In genomic region chr16:56316545-56316944, GRCh38 we compare ENCODE assay signal across 17 cellular contexts.
DNase-seq lines count a peak whose midpoint lies in the region; ATAC-seq and TF ChIP-seq lines count a peak whose summit lies in the region.
"Had no signal": no experiment of that assay in that cellular context is flagged by ENCODE, and none has a peak within 500 bp of the region (broad histone marks: within the 10 kb centered on the region; RNA-seq: fewer than 3 reads in every experiment).

No MANE protein-coding gene starts in this region.

- H3K4me1 ChIP-seq in GM23338 (ENCODE audit: insufficient read depth) (no peaks in the 10 kb centered on the region), PC-3 (ENCODE audit: insufficient read depth, low read length) (no peaks in the 10 kb centered on the region), PC-9 (replicated peaks; ENCODE audit: insufficient read depth) (peaks cover 5% of the 10 kb centered on the region; the same call in 1 of the 2 replicates)

- H3K4me1 Mint-ChIP-seq in GM23338 (peaks cover 3% of the 10 kb centered on the region; the same call in 1 of the 3 replicates), neural crest cell (peaks cover 14% of the 10 kb centered on the region), glutamatergic neuron (ENCODE audit: low read depth, unreplicated experiment) (peaks cover 9% of the 10 kb centered on the region)

- H4K20me1 ChIP-seq in GM23338 (replicated peaks; ENCODE audit: insufficient read depth) (no peaks in the 10 kb centered on the region), PC-3 (ENCODE audit: low read length) (no peaks in the 10 kb centered on the region), PC-9 (ENCODE audit: insufficient read depth) (no peaks in the 10 kb centered on the region)

- intact Hi-C loops in PC-3 (cut with micrococcal nuclease), result loop anchor here (5.0 to 10.0 kb wide), 2 partner anchors 274 to 472 kb away; no protein-coding TSS in a partner anchor
- intact Hi-C loops in PC-9 (cut with micrococcal nuclease; ENCODE audit: unreplicated experiment), result loop anchor here (5.0 kb wide), 1 partner anchor 289 kb away; no protein-coding TSS in a partner anchor

- H3K27ac Mint-ChIP-seq in GM23338, result no peak overlapping the region
- H3K27ac Mint-ChIP-seq in neural crest cell (ENCODE audit: unreplicated experiment), result no peak overlapping the region
- no peak overlapping the region for H3K27ac Mint-ChIP-seq in glutamatergic neuron (ENCODE audit: unreplicated experiment)

- H3K9ac ChIP-seq in PC-3 (ENCODE audit: low read length), result no peak overlapping the region

- H3K4me3 Mint-ChIP-seq in GM23338 (no peak overlapping the region), neural crest cell (no peak overlapping the region), glutamatergic neuron (ENCODE audit: unreplicated experiment) (no peak overlapping the region)

- TF ChIP-seq CTCF in GM23338 (conservative IDR thresholded peaks at IDR 0.05; ENCODE audit: low read depth in 2 of 2) (peak; percentile 37 to 51), PC-3 (conservative IDR thresholded peaks at IDR 0.05; ENCODE audit: low read depth, low read length) (0 out of 2 replicates have a peak, but pooled peaks have one; percentile 12), neural crest cell (conservative IDR thresholded peaks at IDR 0.05) (peak; percentile 12), glutamatergic neuron (IDR thresholded peaks at IDR 0.05; ENCODE audit: partially characterized antibody, unreplicated experiment) (no peak), PC-9 (conservative IDR thresholded peaks at IDR 0.05) (no peak)

- CTCF ChIA-PET in PC-3 (lab: Charles Lee) (no interaction called here), PC-9 (lab: Charles Lee) (no interaction called here)

- H3K27me3 Mint-ChIP-seq in GM23338 (ENCODE audit: insufficient read depth, low read depth, poor library complexity) (peaks cover 11% of the 10 kb centered on the region), neural crest cell (ENCODE audit: low read depth) (no peaks in the 10 kb centered on the region), glutamatergic neuron (ENCODE audit: unreplicated experiment) (peaks cover 10% of the 10 kb centered on the region)

- no peak overlapping the region for H3K4me3 ChIP-seq in GM23338
- no peak overlapping the region for H3K4me3 ChIP-seq in PC-3 (ENCODE audit: low read length)
- no peak overlapping the region for H3K4me3 ChIP-seq in PC-9

- H3K4me2 ChIP-seq in GM23338 (no peak overlapping the region), PC-3 (ENCODE audit: low read length) (no peak overlapping the region), PC-9 (no peak overlapping the region)

- no peaks in the 10 kb centered on the region for H3K79me2 ChIP-seq in GM23338 (replicated peaks; ENCODE audit: insufficient read depth)
- H3K79me2 ChIP-seq in PC-3 (ENCODE audit: low read length), result no peaks in the 10 kb centered on the region
- no peaks in the 10 kb centered on the region for H3K79me2 ChIP-seq in PC-9 (ENCODE audit: low read depth)

- H3K9me3 Mint-ChIP-seq in GM23338 (no peaks in the 10 kb centered on the region; the same call in 2 of the 3 replicates), neural crest cell (no peaks in the 10 kb centered on the region), glutamatergic neuron (ENCODE audit: unreplicated experiment) (peaks cover 9% of the 10 kb centered on the region)

- BruUV-seq in PC-3 (replicated peaks; lab: Mats Ljungman, UMichigan) (no TSS peak), PC-9 (replicated peaks; lab: Mats Ljungman, UMichigan) (no TSS peak)

- H3K9me2 ChIP-seq in GM23338 (ENCODE audit: insufficient read depth), result no peaks in the 10 kb centered on the region
- H3K9me2 ChIP-seq in PC-3 (replicated peaks; ENCODE audit: low read length), result no peaks in the 10 kb centered on the region
- H3K9me2 ChIP-seq in PC-9 (ENCODE audit: insufficient read depth), result no peaks in the 10 kb centered on the region

- POLR2A ChIA-PET in PC-3 (lab: Charles Lee; ENCODE audit: unreplicated experiment) (no interaction called here), PC-9 (lab: Charles Lee; ENCODE audit: unreplicated experiment) (no interaction called here)

- no peak overlapping the region for H3K27ac ChIP-seq in GM23338 (ENCODE audit: low read depth)
- H3K27ac ChIP-seq in PC-3 (ENCODE audit: low read length), result no peak overlapping the region
- H3K27ac ChIP-seq in cingulate gyrus (ENCODE audit: low read depth, low read length), result peak overlapping the region; percentile 96
- no peak overlapping the region for H3K27ac ChIP-seq in PC-9
- H3K27ac ChIP-seq: HL-60 had no signal

- H3K27me3 ChIP-seq in GM23338 (ENCODE audit: insufficient read depth) (no peaks in the 10 kb centered on the region), PC-3 (ENCODE audit: low read length) (0 out of 2 replicates have a peak, but pooled peaks cover 3% of the 10 kb centered on the region), PC-9 (ENCODE audit: insufficient read depth, low read depth) (no peaks in the 10 kb centered on the region)

- no peak overlapping the region for H2AFZ ChIP-seq in GM23338
- H2AFZ ChIP-seq in PC-3 (ENCODE audit: low read length), result no peak overlapping the region
- no peak overlapping the region for H2AFZ ChIP-seq in PC-9

- DNase-seq in GM23338 (ENCODE audit: low spot score), result no peak
- no peak for DNase-seq in PC-3
- no peak for DNase-seq in neural crest cell (ENCODE audit: low read depth, low spot score)
- DNase-seq in glutamatergic neuron, result no peak
- no peak for DNase-seq in PC-9
- no peak for DNase-seq in mesenteric fat pad (ENCODE audit: low spot score)
- DNase-seq in stimulated activated CD4-positive, alpha-beta T cell treated with anti-CD3 and anti-CD28 coated beads, Interleukin-12 subunit alpha, Interleukin-12 subunit beta, amount 100 ng/mL, for 4 hours, result no peak
- DNase-seq: C1 segment of cervical spinal cord, DMS 273 treated with DMSO at 0.1 percent for 48 hours, GDM1, NCI-H1436, NCI-H2029 treated with DMSO at 0.1 percent for 48 hours, NCI-H2171 treated with DMSO at 0.1 percent for 48 hours, NCI-H748 treated with DMSO at 0.1 percent for 48 hours, OCI-M1 had no signal

- no peaks in the 10 kb centered on the region for H3K36me3 Mint-ChIP-seq in GM23338 (ENCODE audit: low read depth)
- no peaks in the 10 kb centered on the region for H3K36me3 Mint-ChIP-seq in neural crest cell (ENCODE audit: low read depth)
- H3K36me3 Mint-ChIP-seq in glutamatergic neuron (ENCODE audit: unreplicated experiment), result no peaks in the 10 kb centered on the region

- H3F3A ChIP-seq in GM23338 (replicated peaks; ENCODE audit: low read depth) (no peaks in the 10 kb centered on the region), PC-3 (ENCODE audit: low read length, unreplicated experiment) (no peaks in the 10 kb centered on the region), PC-9 (ENCODE audit: insufficient read depth, low read depth) (no peaks in the 10 kb centered on the region)

- H3K9me3 ChIP-seq in PC-3 (ENCODE audit: low read length) (no peaks in the 10 kb centered on the region), PC-9 (ENCODE audit: insufficient read depth, low read depth) (no peaks in the 10 kb centered on the region)

- ATAC-seq in GM23338 (peak; percentile 30; the same call in 2 of the 3 replicates), PC-3 (no peak)

- H3K36me3 ChIP-seq in GM23338 (ENCODE audit: insufficient read depth), result no peaks in the 10 kb centered on the region
- no peaks in the 10 kb centered on the region for H3K36me3 ChIP-seq in PC-3 (ENCODE audit: low read depth, low read length)
- H3K36me3 ChIP-seq in PC-9 (ENCODE audit: low read depth), result no peaks in the 10 kb centered on the region

Comparison
In these comparisons a context has a peak if more than half of its experiments do, and no peak if none do; other contexts are left out.
1. CTCF ChIP-seq: peak in GM23338 (2 of 2), PC-3 (single experiment) and neural crest cell (single experiment); none in glutamatergic neuron (single experiment) and PC-9 (single experiment).